15 cellular contexts compared by ENCODE assay signal in the genomic region with DNA sequence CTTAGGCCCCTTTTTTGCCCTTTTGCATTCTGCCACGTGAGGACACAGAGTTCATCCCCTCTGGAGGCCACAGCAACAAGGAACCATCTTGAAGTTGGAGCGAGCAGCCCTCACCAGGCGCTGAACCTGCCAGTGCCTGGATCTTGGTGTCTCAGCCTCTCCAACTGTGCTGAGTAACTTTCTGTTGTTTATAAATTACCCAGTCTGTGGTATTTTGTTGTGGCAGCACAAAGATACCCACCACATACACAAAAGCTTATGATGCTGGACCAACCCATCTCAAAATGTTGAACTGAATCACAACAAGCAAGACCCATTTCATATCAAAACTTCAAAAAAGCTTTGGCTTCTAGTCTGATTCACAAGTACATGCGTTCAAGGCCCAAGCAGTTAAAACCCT.
A peak's percentile ranks its signal among the peaks of the same experiment; 100 is the strongest.
DNase-seq lines count a peak whose midpoint lies in the region; ATAC-seq, FAIRE-seq and TF ChIP-seq lines count a peak whose summit lies in the region.
"Had no signal": no experiment of that assay in that cellular context is flagged by ENCODE, and none has a peak within 500 bp of the region (broad histone marks: within the 10 kb centered on the region; RNA-seq: fewer than 3 reads in every experiment).

No MANE protein-coding gene starts in this region.

- ATAC-seq in activated T-cell treated with anti-CD3 and anti-CD28 coated beads, Interleukin-2, amount 50 U/mL, for 4 hours = no peak
- no peak for ATAC-seq in GM18520 (IDR thresholded peaks at IDR 0.05; ENCODE audit: unreplicated experiment)
- ATAC-seq: CD8-positive, alpha-beta T cell; HepG2 had no signal

- H3K4me2 ChIP-seq in Karpas-422 (ENCODE audit: low read depth, low read length, poor library complexity, severe bottlenecking) (no peak overlapping the region), astrocyte (ENCODE audit: low read length) (no peak overlapping the region)
- H3K4me2 ChIP-seq: BLaER1 treated with 17β-estradiol and CSF1 and Interleukin-3, amounts not matched to agents 10 nM and 100 nM had no signal

- H2AFZ ChIP-seq in Karpas-422 (ENCODE audit: low read length) (no peak overlapping the region), astrocyte (ENCODE audit: low read depth, low read length) (no peak overlapping the region)

- no peak overlapping the region for H3K4me3 Mint-ChIP-seq in astrocyte (ENCODE audit: unreplicated experiment)
- no peak overlapping the region for H3K4me3 Mint-ChIP-seq in activated T-cell treated with anti-CD3 and anti-CD28 coated beads, Interleukin-2, amount 50 U/mL, for 4 hours
- H3K4me3 Mint-ChIP-seq: B cell; CD8-positive, alpha-beta T cell; H9 had no signal

- H3K9ac ChIP-seq in Karpas-422 (ENCODE audit: low read length) (no peak overlapping the region), astrocyte (ENCODE audit: low read length) (no peak overlapping the region)
- H3K9ac ChIP-seq: BLaER1 treated with 17β-estradiol and CSF1 and Interleukin-3, amounts not matched to agents 10 nM and 100 nM had no signal

- no peaks in the 10 kb centered on the region for H4K20me1 ChIP-seq in Karpas-422 (ENCODE audit: insufficient read depth, low read depth, low read length)
- no peaks in the 10 kb centered on the region for H4K20me1 ChIP-seq in astrocyte (ENCODE audit: insufficient read depth, low read length)
- H4K20me1 ChIP-seq: BLaER1 treated with 17β-estradiol and CSF1 and Interleukin-3, amounts not matched to agents 10 nM and 100 nM had no signal

- peaks cover 2% of the 10 kb centered on the region for H3K27me3 Mint-ChIP-seq in astrocyte (ENCODE audit: low read depth, unreplicated experiment)
- H3K27me3 Mint-ChIP-seq in activated T-cell treated with anti-CD3 and anti-CD28 coated beads, Interleukin-2, amount 50 U/mL, for 4 hours (ENCODE audit: low read depth) = no peaks in the 10 kb centered on the region
- H3K27me3 Mint-ChIP-seq: B cell had no signal

- TF ChIP-seq CTCF in astrocyte (IDR thresholded peaks at IDR 0.05; ENCODE audit: insufficient read depth, low read depth, low read length) = no peak

- FAIRE-seq in astrocyte (lab: Jason Lieb, UNC) = no peak
- FAIRE-seq: HepG2 had no signal

- H3K4me1 ChIP-seq in Karpas-422 (ENCODE audit: low read length) = peaks cover 51% of the 10 kb centered on the region
- peaks cover 7% of the 10 kb centered on the region for H3K4me1 ChIP-seq in astrocyte (ENCODE audit: insufficient read depth, low read length)

- H3K36me3 ChIP-seq in Karpas-422 (ENCODE audit: insufficient read depth, low read length) (no peaks in the 10 kb centered on the region), astrocyte (ENCODE audit: insufficient read depth, low read length) (no peaks in the 10 kb centered on the region)
- H3K36me3 ChIP-seq: BLaER1 treated with 17β-estradiol and CSF1 and Interleukin-3, amounts not matched to agents 10 nM and 100 nM had no signal

- H3K27me3 ChIP-seq in Karpas-422 (ENCODE audit: low read length) (no peaks in the 10 kb centered on the region), astrocyte (ENCODE audit: insufficient read depth, low read length) (no peaks in the 10 kb centered on the region)
- H3K27me3 ChIP-seq: BLaER1 treated with 17β-estradiol and CSF1 and Interleukin-3, amounts not matched to agents 10 nM and 100 nM had no signal

- no peaks in the 10 kb centered on the region for H3K9me3 ChIP-seq in Karpas-422 (ENCODE audit: low read length)
- no peaks in the 10 kb centered on the region for H3K9me3 ChIP-seq in astrocyte (ENCODE audit: insufficient read depth, low read depth, low read length)
- H3K9me3 ChIP-seq: BLaER1 treated with 17β-estradiol and CSF1 and Interleukin-3, amounts not matched to agents 10 nM and 100 nM had no signal

- H3K27ac ChIP-seq in Karpas-422 (ENCODE audit: low read length) (peak overlapping the region; percentile 25; the same call in 1 of the 2 replicates), astrocyte (ENCODE audit: low read depth, low read length) (no peak overlapping the region)
- H3K27ac ChIP-seq: BLaER1 treated with 17β-estradiol and CSF1 and Interleukin-3, amounts not matched to agents 10 nM and 100 nM had no signal

- no peak for DNase-seq in Karpas-422
- DNase-seq in astrocyte (ENCODE audit: low read depth) = peak; percentile 10
- peak; percentile 17 for DNase-seq in islet precursor cell
- DNase-seq in mucosa of gallbladder (ENCODE audit: low spot score) = no peak
- DNase-seq in activated T-cell treated with anti-CD3 and anti-CD28 coated beads, Interleukin-2, amount 50 U/mL, for 4 hours = no peak
- DNase-seq: Calu3; CD8-positive, alpha-beta T cell; DMS79 treated with DMSO at 0.1 percent for 48 hours; GF-D8; GOT3; H9 had no signal

- H3K9me3 Mint-ChIP-seq in astrocyte (ENCODE audit: unreplicated experiment) = no peaks in the 10 kb centered on the region
- H3K9me3 Mint-ChIP-seq in activated T-cell treated with anti-CD3 and anti-CD28 coated beads, Interleukin-2, amount 50 U/mL, for 4 hours = no peaks in the 10 kb centered on the region
- H3K9me3 Mint-ChIP-seq: CD8-positive, alpha-beta T cell; H9 had no signal

- H3K4me3 ChIP-seq in Karpas-422 (ENCODE audit: low read length) = no peak overlapping the region
- H3K4me3 ChIP-seq in astrocyte (ENCODE audit: insufficient read depth, low read depth, low read length) = no peak overlapping the region
- H3K4me3 ChIP-seq: BLaER1 treated with 17β-estradiol and CSF1 and Interleukin-3, amounts not matched to agents 10 nM and 100 nM had no signal

- no peak overlapping the region for H3K27ac Mint-ChIP-seq in astrocyte (ENCODE audit: unreplicated experiment)
- H3K27ac Mint-ChIP-seq: B cell; CD8-positive, alpha-beta T cell; H9 had no signal

- peaks cover 9% of the 10 kb centered on the region for H3K36me3 Mint-ChIP-seq in astrocyte (ENCODE audit: low read depth, unreplicated experiment)
- H3K36me3 Mint-ChIP-seq in activated T-cell treated with anti-CD3 and anti-CD28 coated beads, Interleukin-2, amount 50 U/mL, for 4 hours (ENCODE audit: insufficient read depth) = peaks cover 10% of the 10 kb centered on the region

- no peaks in the 10 kb centered on the region for H3K79me2 ChIP-seq in Karpas-422 (ENCODE audit: low read length)
- no peaks in the 10 kb centered on the region for H3K79me2 ChIP-seq in astrocyte (ENCODE audit: insufficient read depth, low read length)

- peaks cover 8% of the 10 kb centered on the region for H3K4me1 Mint-ChIP-seq in astrocyte (ENCODE audit: low read depth, unreplicated experiment)
- peaks cover 14% of the 10 kb centered on the region for H3K4me1 Mint-ChIP-seq in activated T-cell treated with anti-CD3 and anti-CD28 coated beads, Interleukin-2, amount 50 U/mL, for 4 hours (ENCODE audit: low read depth)

- no peaks in the 10 kb centered on the region for H3K9me2 ChIP-seq in Karpas-422 (replicated peaks; ENCODE audit: insufficient read depth, low read length)

Comparison
In these comparisons a context has a peak if more than half of its experiments do, and no peak if none do; other contexts are left out.
1. DNase-seq: peak in astrocyte (single experiment) and islet precursor cell (single experiment); none in Karpas-422 (single experiment), mucosa of gallbladder (single experiment) and activated T-cell treated with anti-CD3 and anti-CD28 coated beads, Interleukin-2, amount 50 U/mL, for 4 hours (single experiment).